Comparison of ENCODE assay signal across 10 cellular contexts in the genomic region with DNA sequence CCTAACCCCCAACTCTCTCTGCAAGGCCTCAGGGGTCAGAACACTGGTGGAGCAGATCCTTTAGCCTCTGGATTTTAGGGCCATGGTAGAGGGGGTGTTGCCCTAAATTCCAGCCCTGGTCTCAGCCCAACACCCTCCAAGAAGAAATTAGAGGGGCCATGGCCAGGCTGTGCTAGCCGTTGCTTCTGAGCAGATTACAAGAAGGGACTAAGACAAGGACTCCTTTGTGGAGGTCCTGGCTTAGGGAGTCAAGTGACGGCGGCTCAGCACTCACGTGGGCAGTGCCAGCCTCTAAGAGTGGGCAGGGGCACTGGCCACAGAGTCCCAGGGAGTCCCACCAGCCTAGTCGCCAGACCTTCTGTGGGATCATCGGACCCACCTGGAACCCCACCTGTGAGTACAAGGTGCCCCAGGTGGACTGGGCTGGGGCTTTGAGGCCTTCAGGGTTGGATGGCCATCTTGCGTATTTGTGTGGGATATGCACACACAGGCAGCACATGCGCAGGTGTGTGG. TPM values are rescaled to one million over a fixed set of nuclear protein-coding genes. Genes with fewer than 3 reads are reported as not detected.
DNase-seq lines count a peak whose midpoint lies in the region; ATAC-seq and TF ChIP-seq lines count a peak whose summit lies in the region.
"Had no signal": no experiment of that assay in that cellular context is flagged by ENCODE, and none has a peak within 500 bp of the region (broad histone marks: within the 10 kb centered on the region; RNA-seq: fewer than 3 reads in every experiment).

A gene (plus strand): TSS at position 317 of the 513 bp plus-strand sequence. CDS start 1,456 bp downstream, outside the sequence.

- H3K4me3 Mint-ChIP-seq in CD4-positive, CD25-positive, alpha-beta regulatory T cell = no peak within 1 kb of the TSS

- H3K4me1 Mint-ChIP-seq in CD4-positive, CD25-positive, alpha-beta regulatory T cell = peaks cover 0 to 3% (median 0%) of the 10 kb centered on the region in 4 donors

- peaks cover 3% of the 10 kb centered on the region for H3K4me1 ChIP-seq in CD4-positive, CD25-positive, alpha-beta regulatory T cell (ENCODE audit: control insufficient read depth, insufficient read depth, low read length, poor library complexity, severe bottlenecking)

- no peaks in the 10 kb centered on the region for H3K9me3 Mint-ChIP-seq in CD4-positive, CD25-positive, alpha-beta regulatory T cell

- no peaks in the 10 kb centered on the region for H3K9me3 ChIP-seq in CD4-positive, CD25-positive, alpha-beta regulatory T cell (ENCODE audit: control insufficient read depth in 2 of 2, low read length in 2 of 2)
- H3K9me3 ChIP-seq: pancreas had no signal

- no peaks in the 10 kb centered on the region for H3K36me3 Mint-ChIP-seq in CD4-positive, CD25-positive, alpha-beta regulatory T cell

- no peak within 1 kb of the TSS for H3K4me3 ChIP-seq in CD4-positive, CD25-positive, alpha-beta regulatory T cell (ENCODE audit: low read depth, low read length)
- peak within 1 kb of the TSS; percentile 13 for H3K4me3 ChIP-seq in fibroblast of the aortic adventitia (ENCODE audit: low read depth, low read length)
- H3K4me3 ChIP-seq: pancreas had no signal

- H3K27ac ChIP-seq in CD4-positive, CD25-positive, alpha-beta regulatory T cell (ENCODE audit: insufficient read depth, low read length, poor library complexity, severe bottlenecking) = no peak within 1 kb of the TSS
- H3K27ac ChIP-seq in RWPE1 = peak within 1 kb of the TSS; percentile 37

- CTCF ChIA-PET in RWPE1 (lab: Yijun Ruan, JAX) = interaction anchor here (0.7 to 4.5 kb wide), 3 partner anchors 51 to 112 kb away, joined by 3 to 62 read pairs (median 3); no protein-coding TSS in a partner anchor

- TF ChIP-seq CTCF in RWPE1 (conservative IDR thresholded peaks at IDR 0.05; ENCODE audit: low read depth) (no peak), fibroblast of the aortic adventitia (IDR thresholded peaks at IDR 0.05; ENCODE audit: insufficient read depth, low read length) (no peak)

- H3K36me3 ChIP-seq in CD4-positive, CD25-positive, alpha-beta regulatory T cell (ENCODE audit: control insufficient read depth, insufficient read depth, low read length) = no peaks in the 10 kb centered on the region
- H3K36me3 ChIP-seq: pancreas had no signal

- H3K27me3 ChIP-seq in CD4-positive, CD25-positive, alpha-beta regulatory T cell (ENCODE audit: control insufficient read depth, insufficient read depth, low read length) = peaks cover 6% of the 10 kb centered on the region
- H3K27me3 ChIP-seq: pancreas had no signal

- DNase-seq in CD4-positive, CD25-positive, alpha-beta regulatory T cell = no peak
- no peak for DNase-seq in RWPE1 (ENCODE audit: low spot score)
- DNase-seq in fibroblast of the aortic adventitia (ENCODE audit: low read depth) = no peak
- peak; percentile 89 for DNase-seq in pons (ENCODE audit: low spot score)
- no peak for DNase-seq in NOMO-1 treated with DMSO at 0.1 percent for 48 hours (lab: John Stamatoyannopoulos, UW; ENCODE audit: unreplicated experiment)
- DNase-seq in retina = no peak

- ATAC-seq in CD4-positive, CD25-positive, alpha-beta regulatory T cell (ENCODE audit: low read depth in 2 of 2) = no peak
- ATAC-seq in GM19023 (IDR thresholded peaks at IDR 0.05; ENCODE audit: unreplicated experiment) = no peak
- ATAC-seq in HG03457 (IDR thresholded peaks at IDR 0.05; ENCODE audit: unreplicated experiment) = no peak

- POLR2A ChIA-PET in RWPE1 (lab: Yijun Ruan, JAX; ENCODE audit: low non-redundant PET) = no interaction called here

- peaks cover 29% of the 10 kb centered on the region for H3K27me3 Mint-ChIP-seq in CD4-positive, CD25-positive, alpha-beta regulatory T cell

- peak within 1 kb of the TSS; percentile 27 to 80 (median 36) for H3K27ac Mint-ChIP-seq in CD4-positive, CD25-positive, alpha-beta regulatory T cell

RNA-seq across cellular contexts. Expression of the gene that starts here (rescaled TPM):
- total RNA-seq in CD4-positive, CD25-positive, alpha-beta regulatory T cell = 0.15 TPM
- 1 to 10 TPM; 1.2 to 1.8 (median 1.5) TPM for polyA plus RNA-seq in CD4-positive, CD25-positive, alpha-beta regulatory T cell
- total RNA-seq in fibroblast of the aortic adventitia (ENCODE audit: low replicate concordance) = 3.1 and 3.4 TPM in 2 replicates
- total RNA-seq: Daoy had no signal
